ENCODE assay signal across 8 cellular contexts in genomic region chr15:72312605-72313447, GRCh38. TPM values are rescaled to one million over a fixed set of nuclear protein-coding genes. Genes with fewer than 3 reads are reported as not detected.
DNase-seq lines count a peak whose midpoint lies in the region; ATAC-seq and TF ChIP-seq lines count a peak whose summit lies in the region.

No MANE protein-coding gene starts in this region.

- no peak for TF ChIP-seq POLR2A in prostate gland (IDR thresholded peaks at IDR 0.05)

- H3K27me3 Mint-ChIP-seq in activated naive CD4-positive, alpha-beta T cell treated with anti-CD3 and anti-CD28 coated beads for 36 hours (ENCODE audit: low read depth) = no peaks in the 10 kb centered on the region

- no peaks in the 10 kb centered on the region; the same call in 1 of the 2 replicates for H3K27me3 ChIP-seq in MG63
- no peaks in the 10 kb centered on the region for H3K27me3 ChIP-seq in prostate gland (replicated peaks; ENCODE audit: insufficient read depth)

- H3K9me3 ChIP-seq in MG63 (no peaks in the 10 kb centered on the region), prostate gland (no peaks in the 10 kb centered on the region)

- WGBS in prostate gland = 50% methylated on average over 2 of the region's 2 CpGs

- no peaks in the 10 kb centered on the region for H3K36me3 Mint-ChIP-seq in activated naive CD4-positive, alpha-beta T cell treated with anti-CD3 and anti-CD28 coated beads for 36 hours (ENCODE audit: low read depth)

- in situ Hi-C loops in SK-MEL-5 (cut with HindIII; ENCODE audit: low pct_unique_long_range_greater_than_20kb, low sequenced_read_pairs) = no loop called here

- H3K4me1 ChIP-seq in prostate gland (replicated peaks) = no peaks in the 10 kb centered on the region

- intact Hi-C loops in activated naive CD4-positive, alpha-beta T cell treated with anti-CD3 and anti-CD28 coated beads for 36 hours (cut with micrococcal nuclease) = loop anchor here (1.0 to 10.0 kb wide), 3 partner anchors 220 to 362 kb away; no protein-coding TSS in a partner anchor
- intact Hi-C loops in head of caudate nucleus (cut with DNase I) = loop anchor here (10.0 kb wide), 1 partner anchor 62 kb away; the partner anchor contains the start of gene HEXA
- intact Hi-C loops in prostate gland (cut with DNase I) = loop anchor here (10.0 kb wide), 1 partner anchor 62 kb away; the partner anchor contains the start of gene HEXA

- no peaks in the 10 kb centered on the region for H3K36me3 ChIP-seq in MG63
- H3K36me3 ChIP-seq in prostate gland = no peaks in the 10 kb centered on the region

- no peaks in the 10 kb centered on the region for H3K9me3 Mint-ChIP-seq in activated naive CD4-positive, alpha-beta T cell treated with anti-CD3 and anti-CD28 coated beads for 36 hours

- no peak overlapping the region for H3K27ac Mint-ChIP-seq in activated naive CD4-positive, alpha-beta T cell treated with anti-CD3 and anti-CD28 coated beads for 36 hours

- DNase-seq in AG08396 (ENCODE audit: low spot score) = peak; percentile 89
- DNase-seq in GM19238 (ENCODE audit: insufficient read length, low spot score) = peak; percentile 78
- peak; percentile 74 for DNase-seq in MG63
- peak; percentile 88 for DNase-seq in SK-MEL-5 (ENCODE audit: low read depth, low spot score)
- DNase-seq in activated naive CD4-positive, alpha-beta T cell treated with anti-CD3 and anti-CD28 coated beads for 36 hours = peak; percentile 75
- peak; percentile 35 to 81 (median 62) for DNase-seq in head of caudate nucleus
- peak; percentile 52 for DNase-seq in prostate gland (ENCODE audit: low spot score)

- peak in 3 of 4 experiments; percentile 54 to 78 (median 72) for TF ChIP-seq CTCF in prostate gland (IDR thresholded peaks at IDR 0.05)

- H3K4me3 Mint-ChIP-seq in activated naive CD4-positive, alpha-beta T cell treated with anti-CD3 and anti-CD28 coated beads for 36 hours = no peak overlapping the region

- no peak for ATAC-seq in HG03442 (IDR thresholded peaks at IDR 0.05; ENCODE audit: unreplicated experiment)

- no peaks in the 10 kb centered on the region for H3K4me1 Mint-ChIP-seq in activated naive CD4-positive, alpha-beta T cell treated with anti-CD3 and anti-CD28 coated beads for 36 hours (ENCODE audit: low read depth)

- H3K4me3 ChIP-seq in MG63 (no peak overlapping the region), prostate gland (no peak overlapping the region)

- CTCF ChIA-PET in activated naive CD4-positive, alpha-beta T cell treated with anti-CD3 and anti-CD28 coated beads for 36 hours (lab: Charles Lee) = interaction anchor here (0.6 to 2.6 kb wide), 25 partner anchors 9 to 377 kb away, joined by 3 to 9 read pairs (median 4); partner anchors contain the start of gene HEXA

- H3K27ac ChIP-seq in prostate gland = no peak overlapping the region

RNA-seq across cellular contexts. Expression of gene CELF6, which starts 7.1 kb away (rescaled TPM):
- total RNA-seq in MG63 (2014; rRNA removed; shearing (Covaris generic); ENCODE audit: low replicate concordance) = 1.1 TPM in 1 of 2 replicates, not detected in the other
- 0.24 TPM in 1 of 2 replicates, not detected in the other for total RNA-seq in SK-MEL-5 (2014; rRNA removed; shearing (Covaris generic))
- 0.21 TPM in 1 of 2 replicates, not detected in the other for polyA plus RNA-seq in SK-MEL-5 (2015; cell fraction: cytosol; rRNA removed)
- 1.8 and 2.7 TPM in 2 replicates for polyA plus RNA-seq in SK-MEL-5 (2015; cell fraction: nucleus; rRNA removed)
- total RNA-seq in activated naive CD4-positive, alpha-beta T cell treated with anti-CD3 and anti-CD28 coated beads for 36 hours = under 1 TPM in 1 of 2 experiments, not detected in 1; 0.22 TPM
- total RNA-seq in prostate gland = 1 to 10 TPM; 3.7 to 7.3 TPM

RNA-seq across cellular contexts. Expression of gene PARP6, which starts 40.5 kb away (rescaled TPM):
- 16.3 and 28.4 TPM in 2 replicates for total RNA-seq in MG63 (2014; rRNA removed; shearing (Covaris generic); ENCODE audit: low replicate concordance)
- 24.2 and 27.3 TPM in 2 replicates for total RNA-seq in SK-MEL-5 (2014; rRNA removed; shearing (Covaris generic))
- 16.9 and 22.6 TPM in 2 replicates for polyA plus RNA-seq in SK-MEL-5 (2015; cell fraction: cytosol; rRNA removed)
- polyA plus RNA-seq in SK-MEL-5 (2015; cell fraction: nucleus; rRNA removed) = 417 and 445 TPM in 2 replicates
- total RNA-seq in activated naive CD4-positive, alpha-beta T cell treated with anti-CD3 and anti-CD28 coated beads for 36 hours = 10 to 100 TPM; 38.8 to 44.7 TPM
- 10 to 100 TPM; 34.4 to 85.8 TPM for total RNA-seq in prostate gland
